7 cellular contexts compared by ENCODE assay signal in genomic region chr2:15028406-15028805, GRCh38.
"Had no signal": no experiment of that assay in that cellular context is flagged by ENCODE, and none has a peak within 500 bp of the region (broad histone marks: within the 10 kb centered on the region; RNA-seq: fewer than 3 reads in every experiment).

No MANE protein-coding gene starts in this region.

- H3K9me3 ChIP-seq: HAP-1 had no signal

- DNase-seq: GOT3, H7, HFFc6, KBM-7 had no signal

- H3K27ac ChIP-seq: HL-60 had no signal

- H3K4me3 ChIP-seq: HAP-1 had no signal

- ATAC-seq: HCT116 had no signal

- H3K36me3 ChIP-seq: HAP-1 had no signal

- H3K4me1 ChIP-seq: HAP-1 had no signal
